Comparison of ENCODE assay signal across 17 cellular contexts in genomic region chr6:36949636-36950035, GRCh38. TPM values are rescaled to one million over a fixed set of nuclear protein-coding genes. Genes with fewer than 3 reads are reported as not detected.
A peak's percentile ranks its signal among the peaks of the same experiment; 100 is the strongest.
DNase-seq lines count a peak whose midpoint lies in the region; ATAC-seq and TF ChIP-seq lines count a peak whose summit lies in the region.
"Had no signal": no experiment of that assay in that cellular context is flagged by ENCODE, and none has a peak within 500 bp of the region (broad histone marks: within the 10 kb centered on the region; RNA-seq: fewer than 3 reads in every experiment).

No MANE protein-coding gene starts in this region.

- ATAC-seq in activated T-helper 17 cell treated with anti-CD3 and anti-CD28 coated beads, Interleukin-2, amount 50 U/mL, for 72 hours (replicated peaks), result peak; percentile 24
- ATAC-seq in GM19324 (IDR thresholded peaks at IDR 0.05; ENCODE audit: low FRiP score, unreplicated experiment), result no peak
- ATAC-seq: K562 had no signal

- H3K27me3 ChIP-seq in colonic mucosa, result no peaks in the 10 kb centered on the region
- H3K27me3 ChIP-seq: ascending aorta, tibial nerve had no signal

- POLR2A ChIA-PET in activated CD4-positive, alpha-beta T cell treated with anti-CD3 and anti-CD28 coated beads, Interleukin-2, amount 10 ng/mL, durations not matched to agents 7 days and 5 days (lab: Charles Lee), result interaction anchor here (0.6 to 0.7 kb wide), 2 partner anchors 17 to 35 kb away, joined by 4 read pairs; no protein-coding TSS in a partner anchor

- no peaks in the 10 kb centered on the region for H3K36me3 Mint-ChIP-seq in activated CD4-positive, alpha-beta T cell treated with anti-CD3 and anti-CD28 coated beads, Interleukin-2, amount 10 ng/mL, durations not matched to agents 7 days and 5 days (ENCODE audit: low read depth)
- no peaks in the 10 kb centered on the region for H3K36me3 Mint-ChIP-seq in activated T-helper 17 cell treated with anti-CD3 and anti-CD28 coated beads, Interleukin-2, amount 50 U/mL, for 72 hours (ENCODE audit: low read depth)

- peak overlapping the region; percentile 92 for H3K27ac ChIP-seq in substantia nigra (ENCODE audit: low read depth, low read length, poor library complexity, severe bottlenecking)
- no peak overlapping the region for H3K27ac ChIP-seq in colonic mucosa
- H3K27ac ChIP-seq: ascending aorta, tibial nerve had no signal

- CTCF ChIA-PET in activated CD4-positive, alpha-beta T cell treated with anti-CD3 and anti-CD28 coated beads, Interleukin-2, amount 10 ng/mL, durations not matched to agents 7 days and 5 days (lab: Charles Lee), result interaction anchor here (1.6 kb wide), 1 partner anchor 68 kb away, joined by 5 read pairs; no protein-coding TSS in a partner anchor

- H3K27me3 Mint-ChIP-seq in activated CD4-positive, alpha-beta T cell treated with anti-CD3 and anti-CD28 coated beads, Interleukin-2, amount 10 ng/mL, durations not matched to agents 7 days and 5 days, result no peaks in the 10 kb centered on the region
- H3K27me3 Mint-ChIP-seq in activated T-helper 17 cell treated with anti-CD3 and anti-CD28 coated beads, Interleukin-2, amount 50 U/mL, for 72 hours, result no peaks in the 10 kb centered on the region

- no peak overlapping the region for H3K9ac ChIP-seq in colonic mucosa (ENCODE audit: low read depth in 2 of 2, low read length in 2 of 2)

- TF ChIP-seq CTCF in colonic mucosa (IDR thresholded peaks at IDR 0.05), result no peak

- no peaks in the 10 kb centered on the region for H3K36me3 ChIP-seq in colonic mucosa
- H3K36me3 ChIP-seq: ascending aorta, tibial nerve had no signal

- DNase-seq in activated CD4-positive, alpha-beta T cell treated with anti-CD3 and anti-CD28 coated beads, Interleukin-2, amount 10 ng/mL, durations not matched to agents 7 days and 5 days, result no peak
- no peak for DNase-seq in activated CD4-positive, alpha-beta T cell treated with anti-CD3 and anti-CD28 coated beads, Interleukin-2, amount 50 U/mL, for 4 hours
- DNase-seq in fibroblast of peridontal ligament (ENCODE audit: extremely low read depth) (peak; percentile 35), substantia nigra (lab: John Stamatoyannopoulos, UW) (no peak), H4 (ENCODE audit: low spot score) (no peak), colonic mucosa (no peak)
- DNase-seq: activated CD4-positive, alpha-beta T cell treated with anti-CD3 and anti-CD28 coated beads for 48 hours; activated T-cell treated with anti-CD3 and anti-CD28 coated beads, Interleukin-2, amount 50 U/mL, for 48 hours; NCI-H1436; occipital lobe had no signal

- no peaks in the 10 kb centered on the region for H3K9me3 ChIP-seq in colonic mucosa
- H3K9me3 ChIP-seq: ascending aorta, tibial nerve had no signal

- intact Hi-C loops in colonic mucosa (cut with DNase I), result no loop called here

- no peak overlapping the region for H3K4me3 ChIP-seq in colonic mucosa
- H3K4me3 ChIP-seq: ascending aorta, K562, lung, tibial nerve had no signal

- H3K4me1 Mint-ChIP-seq in activated CD4-positive, alpha-beta T cell treated with anti-CD3 and anti-CD28 coated beads, Interleukin-2, amount 10 ng/mL, durations not matched to agents 7 days and 5 days, result peaks cover 60% of the 10 kb centered on the region
- H3K4me1 Mint-ChIP-seq in activated T-helper 17 cell treated with anti-CD3 and anti-CD28 coated beads, Interleukin-2, amount 50 U/mL, for 72 hours, result peaks cover 25% of the 10 kb centered on the region

- H3K27ac Mint-ChIP-seq in activated CD4-positive, alpha-beta T cell treated with anti-CD3 and anti-CD28 coated beads, Interleukin-2, amount 10 ng/mL, durations not matched to agents 7 days and 5 days, result peak overlapping the region; percentile 44
- H3K27ac Mint-ChIP-seq in activated T-helper 17 cell treated with anti-CD3 and anti-CD28 coated beads, Interleukin-2, amount 50 U/mL, for 72 hours, result peak overlapping the region; percentile 19

- no peaks in the 10 kb centered on the region for H3K9me3 Mint-ChIP-seq in activated CD4-positive, alpha-beta T cell treated with anti-CD3 and anti-CD28 coated beads, Interleukin-2, amount 10 ng/mL, durations not matched to agents 7 days and 5 days
- no peaks in the 10 kb centered on the region for H3K9me3 Mint-ChIP-seq in activated T-helper 17 cell treated with anti-CD3 and anti-CD28 coated beads, Interleukin-2, amount 50 U/mL, for 72 hours
- H3K9me3 Mint-ChIP-seq: endodermal cell had no signal

- no peaks in the 10 kb centered on the region for H3K4me1 ChIP-seq in colonic mucosa
- H3K4me1 ChIP-seq: ascending aorta, tibial nerve had no signal

- H3K4me3 Mint-ChIP-seq in activated CD4-positive, alpha-beta T cell treated with anti-CD3 and anti-CD28 coated beads, Interleukin-2, amount 10 ng/mL, durations not matched to agents 7 days and 5 days, result no peak overlapping the region
- H3K4me3 Mint-ChIP-seq in activated T-helper 17 cell treated with anti-CD3 and anti-CD28 coated beads, Interleukin-2, amount 50 U/mL, for 72 hours, result peak overlapping the region; percentile 8
- H3K4me3 Mint-ChIP-seq: endodermal cell had no signal

RNA-seq across cellular contexts. Expression of gene PI16, which starts 4.9 kb away (rescaled TPM):
- total RNA-seq in activated CD4-positive, alpha-beta T cell treated with anti-CD3 and anti-CD28 coated beads, Interleukin-2, amount 10 ng/mL, durations not matched to agents 7 days and 5 days, result 10 to 100 TPM; 13.5 to 15.1 TPM
- 1 to 10 TPM; 1.8 to 2.1 TPM for total RNA-seq in activated T-helper 17 cell treated with anti-CD3 and anti-CD28 coated beads, Interleukin-2, amount 50 U/mL, for 72 hours
- not detected in 2 replicates for total RNA-seq in H4 (2014; rRNA removed; shearing (Covaris generic))
- 1 to 10 TPM; 1.2 to 2.6 TPM for total RNA-seq in colonic mucosa
- total RNA-seq: endodermal cell had no signal

RNA-seq across cellular contexts. Expression of gene MTCH1, which starts 36.4 kb away (rescaled TPM):
- total RNA-seq in activated CD4-positive, alpha-beta T cell treated with anti-CD3 and anti-CD28 coated beads, Interleukin-2, amount 10 ng/mL, durations not matched to agents 7 days and 5 days, result 100 to 1,000 TPM in 1 of 2 experiments, 10 to 100 TPM in 1; 94.7 to 107 TPM
- total RNA-seq in activated T-helper 17 cell treated with anti-CD3 and anti-CD28 coated beads, Interleukin-2, amount 50 U/mL, for 72 hours, result 100 to 1,000 TPM in 1 of 2 donors, 10 to 100 TPM in 1; 97.9 to 133 TPM
- total RNA-seq in H4 (2014; rRNA removed; shearing (Covaris generic)), result 165 and 174 TPM in 2 replicates
- 100 to 1,000 TPM; 160 to 197 TPM for total RNA-seq in colonic mucosa

RNA-seq across cellular contexts. Expression of gene FGD2, which starts 55.8 kb away (rescaled TPM):
- 1 to 10 TPM; 1.5 to 2.1 TPM for total RNA-seq in activated CD4-positive, alpha-beta T cell treated with anti-CD3 and anti-CD28 coated beads, Interleukin-2, amount 10 ng/mL, durations not matched to agents 7 days and 5 days
- total RNA-seq in activated T-helper 17 cell treated with anti-CD3 and anti-CD28 coated beads, Interleukin-2, amount 50 U/mL, for 72 hours, result 1 to 10 TPM; 5.3 to 8.3 TPM
- total RNA-seq in H4 (2014; rRNA removed; shearing (Covaris generic)), result not detected in 2 replicates
- 1 to 10 TPM; 3.6 to 3.8 TPM for total RNA-seq in colonic mucosa
- total RNA-seq: endodermal cell, K562 had no signal

Comparison
In these comparisons a context has a peak if more than half of its experiments do, and no peak if none do; other contexts are left out.
1. RNA of gene PI16, which starts 4.9 kb away (total RNA-seq): 13.5 to 15.1 TPM in activated CD4-positive, alpha-beta T cell treated with anti-CD3 and anti-CD28 coated beads, Interleukin-2, amount 10 ng/mL, durations not matched to agents 7 days and 5 days; 1.2 to 2.6 TPM in colonic mucosa, 1.8 to 2.1 TPM in activated T-helper 17 cell treated with anti-CD3 and anti-CD28 coated beads, Interleukin-2, amount 50 U/mL, for 72 hours and not detected in H4; every median in the first group is over 4 times any median in the second.